In genomic region chr15:70025413-70026296, GRCh38 we compare ENCODE assay signal across 21 cellular contexts.
DNase-seq lines count a peak whose midpoint lies in the region; ATAC-seq, FAIRE-seq and TF ChIP-seq lines count a peak whose summit lies in the region.
"Had no signal": no experiment of that assay in that cellular context is flagged by ENCODE, and none has a peak within 500 bp of the region (broad histone marks: within the 10 kb centered on the region; RNA-seq: fewer than 3 reads in every experiment).

No MANE protein-coding gene starts in this region.

- H3K4me1 Mint-ChIP-seq in central memory CD8-positive, alpha-beta T cell = peaks cover 21% of the 10 kb centered on the region

- H3K27ac Mint-ChIP-seq in central memory CD8-positive, alpha-beta T cell (ENCODE audit: low read depth) = peak overlapping the region; percentile 54

- TF ChIP-seq POLR2A in esophagus squamous epithelium (IDR thresholded peaks at IDR 0.05) = no peak

- no peak for FAIRE-seq in GM19239 (lab: Jason Lieb, UNC)
- FAIRE-seq: astrocyte, D721Med, GM18507, islet of Langerhans, small intestine had no signal

- no peak for TF ChIP-seq CTCF in AG10803 (conservative IDR thresholded peaks at IDR 0.05; ENCODE audit: low read length)
- no peak for TF ChIP-seq CTCF in esophagus squamous epithelium (IDR thresholded peaks at IDR 0.05)

- no peak overlapping the region for H3K4me3 ChIP-seq in AG10803 (ENCODE audit: low read length)
- H3K4me3 ChIP-seq in esophagus squamous epithelium = no peak overlapping the region
- H3K4me3 ChIP-seq: heart right ventricle, Peyer's patch had no signal

- H3K27ac ChIP-seq in esophagus squamous epithelium = no peak overlapping the region
- H3K27ac ChIP-seq: heart right ventricle, neutrophil, Peyer's patch had no signal

- intact Hi-C loops in esophagus squamous epithelium (cut with DNase I) = no loop called here

- no peaks in the 10 kb centered on the region for H3K36me3 ChIP-seq in esophagus squamous epithelium
- H3K36me3 ChIP-seq: heart right ventricle, neutrophil, Peyer's patch had no signal

- peaks cover 7 to 32% (median 20%) of the 10 kb centered on the region in 3 donors for H3K4me1 ChIP-seq in esophagus squamous epithelium

- H3K4me3 Mint-ChIP-seq in central memory CD8-positive, alpha-beta T cell = no peak overlapping the region
- H3K4me3 Mint-ChIP-seq: stimulated activated effector memory CD8-positive, alpha-beta T cell treated with anti-CD3 and anti-CD28 coated beads, Interleukin-12 subunit alpha, Interleukin-12 subunit beta, amount 100 ng/mL, for 72 hours had no signal

- ATAC-seq in central memory CD8-positive, alpha-beta T cell (replicated peaks; ENCODE audit: extremely low read depth, poor library complexity, severe bottlenecking) = no peak
- ATAC-seq: stimulated activated effector memory CD8-positive, alpha-beta T cell treated with anti-CD3 and anti-CD28 coated beads, Interleukin-12 subunit alpha, Interleukin-12 subunit beta, amount 100 ng/mL, for 72 hours had no signal

- peaks cover 0 to 58% (median 0%) of the 10 kb centered on the region in 4 donors for H3K27me3 ChIP-seq in esophagus squamous epithelium
- H3K27me3 ChIP-seq: Peyer's patch had no signal

- peaks cover 8% of the 10 kb centered on the region for H3K27me3 Mint-ChIP-seq in central memory CD8-positive, alpha-beta T cell

- DNase-seq in AG10803 (ENCODE audit: low read depth) (peak; percentile 54), G401 (ENCODE audit: low spot score) (peak; percentile 12), pons (ENCODE audit: low spot score) (peak; percentile 26), esophagus squamous epithelium (lab: John Stamatoyannopoulos, UW) (no peak), DMS 273 treated with DMSO at 0.1 percent for 48 hours (lab: John Stamatoyannopoulos, UW) (no peak), GM19239 (ENCODE audit: insufficient read length, low spot score) (no peak)
- DNase-seq in central memory CD8-positive, alpha-beta T cell (ENCODE audit: low spot score in 2 of 2) = no peak
- no peak for DNase-seq in stimulated activated CD4-positive, alpha-beta T cell treated with anti-CD3 and anti-CD28 coated beads, Interleukin-4, amount 100 ng/mL, for 24 hours
- DNase-seq: activated CD8-positive, alpha-beta memory T cell treated with anti-CD3 and anti-CD28 coated beads for 24 hours; cortex of kidney; heart right ventricle; NCI-H187; NCI-H524 treated with DMSO at 0.1 percent for 48 hours; small intestine had no signal

- WGBS in esophagus squamous epithelium, 2 donors = 76 to 87% methylated on average over 10 of the region's 11 CpGs

- no peaks in the 10 kb centered on the region for H3K9me3 ChIP-seq in esophagus squamous epithelium
- H3K9me3 ChIP-seq: heart right ventricle, neutrophil, Peyer's patch had no signal

- H3K9me3 Mint-ChIP-seq in central memory CD8-positive, alpha-beta T cell = no peaks in the 10 kb centered on the region
- H3K9me3 Mint-ChIP-seq: stimulated activated effector memory CD8-positive, alpha-beta T cell treated with anti-CD3 and anti-CD28 coated beads, Interleukin-12 subunit alpha, Interleukin-12 subunit beta, amount 100 ng/mL, for 72 hours had no signal

- in situ Hi-C loops in G401 (cut with HindIII; ENCODE audit: low sequenced_read_pairs) = no loop called here

- peaks cover 7% of the 10 kb centered on the region for H3K36me3 Mint-ChIP-seq in central memory CD8-positive, alpha-beta T cell (ENCODE audit: insufficient read depth)
- H3K36me3 Mint-ChIP-seq: stimulated activated effector memory CD8-positive, alpha-beta T cell treated with anti-CD3 and anti-CD28 coated beads, Interleukin-12 subunit alpha, Interleukin-12 subunit beta, amount 100 ng/mL, for 72 hours had no signal

Comparison
In these comparisons a context has a peak if more than half of its experiments do, and no peak if none do; other contexts are left out.
1. DNase-seq: peak in AG10803 (single experiment), G401 (single experiment) and pons (single experiment); none in central memory CD8-positive, alpha-beta T cell (0 of 2), esophagus squamous epithelium (single experiment), stimulated activated CD4-positive, alpha-beta T cell treated with anti-CD3 and anti-CD28 coated beads, Interleukin-4, amount 100 ng/mL, for 24 hours (single experiment), DMS 273 treated with DMSO at 0.1 percent for 48 hours (single experiment) and GM19239 (single experiment).